1 cellular context compared by ENCODE assay signal in genomic region chr9:62801961-62802718, GRCh38.
TF ChIP-seq lines count a peak whose summit lies in the region.
"Not testable (repeated sequence)": the region's sequence is repeated elsewhere in the genome, so short reads cannot be mapped to it uniquely, and the experiment has no call there.

No MANE protein-coding gene starts in this region.

TF ChIP-seq in HepG2, 621 proteins besides CTCF, POLR2A, EP300 and RAD21 (continued from another document and continues in another):
- peak; percentile 78 for TF ChIP-seq CBX5 (CRISPR knock-in tag; IDR thresholded peaks at IDR 0.05; ENCODE audit: borderline replicate concordance)
- peak; percentile 80 for TF ChIP-seq YEATS2 (CRISPR knock-in tag; IDR thresholded peaks at IDR 0.05; ENCODE audit: borderline replicate concordance)
- peak; percentile 82; the same call in 1 of the 2 replicates for TF ChIP-seq ZNF614 (CRISPR knock-in tag; IDR thresholded peaks at IDR 0.05; ENCODE audit: borderline replicate concordance)
- TF ChIP-seq ZNF740 (CRISPR knock-in tag; IDR thresholded peaks at IDR 0.05): 0 out of 2 replicates have a peak, but pooled peaks have one; percentile 36
- peak; percentile 42; the same call in 1 of the 2 replicates for TF ChIP-seq TFDP1 (CRISPR knock-in tag; IDR thresholded peaks at IDR 0.05; ENCODE audit: borderline replicate concordance)
- TF ChIP-seq MXD4 (CRISPR knock-in tag; IDR thresholded peaks at IDR 0.05): peak; percentile 63; the same call in 1 of the 2 replicates
- TF ChIP-seq HOXA3 (CRISPR knock-in tag; IDR thresholded peaks at IDR 0.05): peak; percentile 50; the same call in 1 of the 2 replicates
- 0 out of 2 replicates have a peak, but pooled peaks have one; percentile 16 for TF ChIP-seq ZBTB7A (CRISPR knock-in tag; IDR thresholded peaks at IDR 0.05)
- not testable (repeated sequence) for TF ChIP-seq SP1 (IDR thresholded peaks at IDR 0.05)
- TF ChIP-seq SP1 (CRISPR knock-in tag; IDR thresholded peaks at IDR 0.05): 0 out of 2 replicates have a peak, but pooled peaks have one; percentile 11
- 0 out of 2 replicates have a peak, but pooled peaks have one; percentile 19 for TF ChIP-seq ZNF772 (CRISPR knock-in tag; IDR thresholded peaks at IDR 0.05)
- TF ChIP-seq ZSCAN20 (CRISPR knock-in tag; IDR thresholded peaks at IDR 0.05; ENCODE audit: borderline replicate concordance): peak; percentile 86; the same call in 1 of the 2 replicates
- peak; percentile 39; the same call in 1 of the 2 replicates for TF ChIP-seq FOXA3 (CRISPR knock-in tag; IDR thresholded peaks at IDR 0.05)
- 0 out of 2 replicates have a peak, but pooled peaks have one; percentile 42 for TF ChIP-seq ARHGAP35 (CRISPR knock-in tag; IDR thresholded peaks at IDR 0.05; ENCODE audit: borderline replicate concordance)
- TF ChIP-seq AHR (CRISPR knock-in tag; IDR thresholded peaks at IDR 0.05): 0 out of 2 replicates have a peak, but pooled peaks have one; percentile 83
- TF ChIP-seq RFX5 (IDR thresholded peaks at IDR 0.05; ENCODE audit: low read depth, low read length): peak; percentile 52; the same call in 1 of the 2 replicates
- TF ChIP-seq SP140L (CRISPR knock-in tag; IDR thresholded peaks at IDR 0.05; ENCODE audit: borderline replicate concordance): 0 out of 2 replicates have a peak, but pooled peaks have one; percentile 70
- TF ChIP-seq ZFX (CRISPR knock-in tag; IDR thresholded peaks at IDR 0.05; ENCODE audit: low read depth): peak; percentile 86
- 0 out of 2 replicates have a peak, but pooled peaks have one; percentile 43 for TF ChIP-seq ZMAT3 (CRISPR knock-in tag; conservative IDR thresholded peaks at IDR 0.05)
- TF ChIP-seq E2F1 (CRISPR knock-in tag; IDR thresholded peaks at IDR 0.05): 0 out of 2 replicates have a peak, but pooled peaks have one; percentile 17
- 0 out of 2 replicates have a peak, but pooled peaks have one; percentile 20 for TF ChIP-seq CBFB (CRISPR knock-in tag; IDR thresholded peaks at IDR 0.05)
- peak; percentile 36; the same call in 1 of the 2 replicates for TF ChIP-seq DNMT1 (CRISPR knock-in tag; IDR thresholded peaks at IDR 0.05)
- peak; percentile 66; the same call in 1 of the 2 replicates for TF ChIP-seq TFE3 (CRISPR knock-in tag; IDR thresholded peaks at IDR 0.05)
- peak; percentile 52; the same call in 1 of the 2 replicates for TF ChIP-seq ZBTB43 (CRISPR knock-in tag; conservative IDR thresholded peaks at IDR 0.05)
- peak; percentile 48; the same call in 1 of the 2 replicates for TF ChIP-seq MAX (IDR thresholded peaks at IDR 0.05)
- TF ChIP-seq ZFP1 (CRISPR knock-in tag; IDR thresholded peaks at IDR 0.05): peak; percentile 72; the same call in 1 of the 2 replicates
- peak; percentile 72 for TF ChIP-seq ZNF777 (CRISPR knock-in tag; IDR thresholded peaks at IDR 0.05)
- TF ChIP-seq ZNF841 (CRISPR knock-in tag; IDR thresholded peaks at IDR 0.05; ENCODE audit: borderline replicate concordance): 0 out of 2 replicates have a peak, but pooled peaks have one; percentile 37
- peak; percentile 88 for TF ChIP-seq KAT7 (CRISPR knock-in tag; IDR thresholded peaks at IDR 0.05; ENCODE audit: borderline replicate concordance)
- peak; percentile 66; the same call in 1 of the 2 replicates for TF ChIP-seq SAP130 (CRISPR knock-in tag; IDR thresholded peaks at IDR 0.05; ENCODE audit: low read depth)
- peak; percentile 91 for TF ChIP-seq KLF6 (CRISPR knock-in tag; IDR thresholded peaks at IDR 0.05)
- TF ChIP-seq ATF2 (CRISPR knock-in tag; IDR thresholded peaks at IDR 0.05): peak; percentile 45; the same call in 1 of the 2 replicates
- peak; percentile 88 for TF ChIP-seq YEATS4 (CRISPR knock-in tag; IDR thresholded peaks at IDR 0.05; ENCODE audit: borderline replicate concordance)
- peak; percentile 74 for TF ChIP-seq TAF1 (CRISPR knock-in tag; IDR thresholded peaks at IDR 0.05)
- TF ChIP-seq TFAP4 (IDR thresholded peaks at IDR 0.05; ENCODE audit: borderline replicate concordance, low read depth): 0 out of 2 replicates have a peak, but pooled peaks have one; percentile 24
- peak; percentile 52; the same call in 1 of the 2 replicates for TF ChIP-seq ZNF766 (CRISPR knock-in tag; IDR thresholded peaks at IDR 0.05; ENCODE audit: borderline replicate concordance)
- peak; percentile 24; the same call in 1 of the 2 replicates for TF ChIP-seq ZNF770 (CRISPR knock-in tag; IDR thresholded peaks at IDR 0.05)
- 0 out of 2 replicates have a peak, but pooled peaks have one; percentile 36 for TF ChIP-seq SMAD3 (CRISPR knock-in tag; IDR thresholded peaks at IDR 0.05)
- TF ChIP-seq PHF8 (CRISPR knock-in tag; IDR thresholded peaks at IDR 0.05): peak; percentile 93
- TF ChIP-seq ZSCAN31 (CRISPR knock-in tag; IDR thresholded peaks at IDR 0.05; ENCODE audit: low read depth): 0 out of 2 replicates have a peak, but pooled peaks have one; percentile 41
- TF ChIP-seq RXRA (CRISPR knock-in tag; IDR thresholded peaks at IDR 0.05): peak; percentile 62; the same call in 1 of the 2 replicates
- TF ChIP-seq CSRNP1 (CRISPR knock-in tag; IDR thresholded peaks at IDR 0.05): peak; percentile 43; the same call in 1 of the 2 replicates
- peak; percentile 80 for TF ChIP-seq THAP11 (CRISPR knock-in tag; IDR thresholded peaks at IDR 0.05)
- peak; percentile 34; the same call in 1 of the 2 replicates for TF ChIP-seq ZNF331 (CRISPR knock-in tag; IDR thresholded peaks at IDR 0.05)
- peak; percentile 79; the same call in 1 of the 2 replicates for TF ChIP-seq ZNF580 (CRISPR knock-in tag; IDR thresholded peaks at IDR 0.05; ENCODE audit: borderline replicate concordance, low read depth)
- peak; percentile 92 for TF ChIP-seq GABPB1 (CRISPR knock-in tag; IDR thresholded peaks at IDR 0.05)
